Comparison of ENCODE assay signal across 1 cellular context in genomic region chr7:32670105-32670504, GRCh38.
TF ChIP-seq lines count a peak whose summit lies in the region.

No MANE protein-coding gene starts in this region.

TF ChIP-seq in HepG2, 621 proteins besides CTCF, POLR2A, EP300 and RAD21 (continued from another document and continues in another):
- TF ChIP-seq PCBP2 (optimal IDR thresholded peaks at IDR 0.05; ENCODE audit: low read depth, low read length, poor library complexity, severe bottlenecking): no peak
- TF ChIP-seq FOXP1 (IDR thresholded peaks at IDR 0.05): no peak
- TF ChIP-seq FOXP1 (CRISPR knock-in tag; IDR thresholded peaks at IDR 0.05): peak; percentile 82
- 0 out of 2 replicates have a peak, but pooled peaks have one; percentile 54 for TF ChIP-seq ZNF335 (CRISPR knock-in tag; IDR thresholded peaks at IDR 0.05)
- TF ChIP-seq ZNF687 (CRISPR knock-in tag; IDR thresholded peaks at IDR 0.05): no peak
- TF ChIP-seq ZNF672 (CRISPR knock-in tag; IDR thresholded peaks at IDR 0.05): no peak
- TF ChIP-seq KDM2A (CRISPR knock-in tag; IDR thresholded peaks at IDR 0.05; ENCODE audit: borderline replicate concordance, low read depth): no peak
- peak; percentile 34; the same call in 1 of the 2 replicates for TF ChIP-seq ZNF7 (CRISPR knock-in tag; IDR thresholded peaks at IDR 0.05)
- TF ChIP-seq ZNF709 (CRISPR knock-in tag; IDR thresholded peaks at IDR 0.05): no peak
- TF ChIP-seq ZNF580 (CRISPR knock-in tag; IDR thresholded peaks at IDR 0.05; ENCODE audit: borderline replicate concordance, low read depth): peak; percentile 51; the same call in 1 of the 2 replicates
- no peak for TF ChIP-seq ZSCAN21 (CRISPR knock-in tag; IDR thresholded peaks at IDR 0.05; ENCODE audit: borderline replicate concordance)
- no peak for TF ChIP-seq HNRNPUL1 (IDR thresholded peaks at IDR 0.05; ENCODE audit: low read depth, low read length)
- TF ChIP-seq YEATS4 (CRISPR knock-in tag; IDR thresholded peaks at IDR 0.05; ENCODE audit: borderline replicate concordance): peak; percentile 70; the same call in 1 of the 2 replicates
- no peak for TF ChIP-seq PRDM15 (CRISPR knock-in tag; IDR thresholded peaks at IDR 0.05)
- TF ChIP-seq ZNF552 (CRISPR knock-in tag; IDR thresholded peaks at IDR 0.05; ENCODE audit: borderline replicate concordance): no peak
- TF ChIP-seq FOXA1 (IDR thresholded peaks at IDR 0.05): 0 out of 2 replicates have a peak, but pooled peaks have one; percentile 22
- peak; percentile 89 for TF ChIP-seq FOXA1 (CRISPR knock-in tag; IDR thresholded peaks at IDR 0.05)
- no peak for TF ChIP-seq ZNF567 (CRISPR knock-in tag; IDR thresholded peaks at IDR 0.05; ENCODE audit: borderline replicate concordance)
- no peak for TF ChIP-seq KAT7 (CRISPR knock-in tag; IDR thresholded peaks at IDR 0.05; ENCODE audit: borderline replicate concordance)
- no peak for TF ChIP-seq ZNF569 (CRISPR knock-in tag; IDR thresholded peaks at IDR 0.05; ENCODE audit: borderline replicate concordance)
- no peak for TF ChIP-seq EED (CRISPR knock-in tag; IDR thresholded peaks at IDR 0.05)
- TF ChIP-seq PPARG (CRISPR knock-in tag; conservative IDR thresholded peaks at IDR 0.05): peak; percentile 75
- TF ChIP-seq ZBTB39 (CRISPR knock-in tag; IDR thresholded peaks at IDR 0.05): no peak
- no peak for TF ChIP-seq ZBTB42 (CRISPR knock-in tag; IDR thresholded peaks at IDR 0.05)
- no peak for TF ChIP-seq HOXA9 (CRISPR knock-in tag; IDR thresholded peaks at IDR 0.05; ENCODE audit: borderline replicate concordance)
- TF ChIP-seq KDM5B (CRISPR knock-in tag; IDR thresholded peaks at IDR 0.05; ENCODE audit: borderline replicate concordance): no peak
- TF ChIP-seq CCDC6 (CRISPR knock-in tag; IDR thresholded peaks at IDR 0.05): no peak
- TF ChIP-seq ZNF615 (CRISPR knock-in tag; IDR thresholded peaks at IDR 0.05; ENCODE audit: borderline replicate concordance): no peak
- no peak for TF ChIP-seq ZNF704 (CRISPR knock-in tag; IDR thresholded peaks at IDR 0.05; ENCODE audit: borderline replicate concordance)
- TF ChIP-seq ZBTB4 (CRISPR knock-in tag; IDR thresholded peaks at IDR 0.05; ENCODE audit: borderline replicate concordance): no peak
- TF ChIP-seq ZNF879 (CRISPR knock-in tag; IDR thresholded peaks at IDR 0.05): no peak
- no peak for TF ChIP-seq LCORL (IDR thresholded peaks at IDR 0.05)
- TF ChIP-seq LCORL (CRISPR knock-in tag; IDR thresholded peaks at IDR 0.05): no peak
- TF ChIP-seq MEF2D (CRISPR knock-in tag; IDR thresholded peaks at IDR 0.05): no peak
- TF ChIP-seq ZNF446 (CRISPR knock-in tag; IDR thresholded peaks at IDR 0.05): no peak
- peak; percentile 89 for TF ChIP-seq ISL2 (CRISPR knock-in tag; IDR thresholded peaks at IDR 0.05)
- TF ChIP-seq SNAI1 (CRISPR knock-in tag; IDR thresholded peaks at IDR 0.05; ENCODE audit: borderline replicate concordance): no peak
- 0 out of 2 replicates have a peak, but pooled peaks have one; percentile 76 for TF ChIP-seq BRCA1 (CRISPR knock-in tag; IDR thresholded peaks at IDR 0.05)
- TF ChIP-seq SP2 (CRISPR knock-in tag; IDR thresholded peaks at IDR 0.05): no peak
- TF ChIP-seq SNAPC5 (CRISPR knock-in tag; IDR thresholded peaks at IDR 0.05; ENCODE audit: borderline replicate concordance): no peak
- peak; percentile 84 for TF ChIP-seq MEIS2 (CRISPR knock-in tag; IDR thresholded peaks at IDR 0.05)
- no peak for TF ChIP-seq ZNF646 (CRISPR knock-in tag; IDR thresholded peaks at IDR 0.05)
- no peak for TF ChIP-seq NONO (IDR thresholded peaks at IDR 0.05)
- TF ChIP-seq NONO (CRISPR knock-in tag; conservative IDR thresholded peaks at IDR 0.05): no peak
- peak; percentile 100 for TF ChIP-seq FOSL2 (CRISPR knock-in tag; IDR thresholded peaks at IDR 0.05)
- no peak for TF ChIP-seq ATAD3A (CRISPR knock-in tag; IDR thresholded peaks at IDR 0.05)
